Comparison of ENCODE assay signal across 11 cellular contexts in the genomic region with DNA sequence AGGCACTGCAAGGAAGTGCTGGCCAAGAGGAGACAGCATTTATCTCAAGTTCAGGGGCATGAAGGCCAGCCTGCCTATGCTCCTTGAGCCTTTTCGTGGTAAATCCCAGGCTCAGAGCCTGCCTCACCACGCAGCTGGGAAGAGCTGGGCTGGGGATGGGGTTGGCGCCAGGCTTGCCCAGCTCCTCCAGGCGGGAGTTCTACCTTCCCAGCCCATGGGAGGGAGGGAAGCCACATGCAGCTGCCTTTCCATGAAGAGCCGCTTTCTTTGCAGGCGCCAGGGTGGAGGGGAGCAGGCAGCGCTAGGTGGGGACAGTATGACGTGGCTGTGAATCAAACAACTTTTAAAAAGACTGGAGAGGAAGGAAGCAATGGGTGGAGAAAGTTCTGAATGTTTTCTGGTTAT. TPM values are rescaled to one million over a fixed set of nuclear protein-coding genes. Genes with fewer than 3 reads are reported as not detected.
DNase-seq lines count a peak whose midpoint lies in the region; ATAC-seq and TF ChIP-seq lines count a peak whose summit lies in the region.
"Had no signal": no experiment of that assay in that cellular context is flagged by ENCODE, and none has a peak within 500 bp of the region (broad histone marks: within the 10 kb centered on the region; RNA-seq: fewer than 3 reads in every experiment).

No MANE protein-coding gene starts in this region.

- TF ChIP-seq CTCF in WTC11 (IDR thresholded peaks at IDR 0.05) = no peak

- H3K4me1 Mint-ChIP-seq in WTC11 = peaks cover 25% of the 10 kb centered on the region

- H3K27me3 Mint-ChIP-seq in WTC11 (ENCODE audit: low read depth) = no peaks in the 10 kb centered on the region

- intact Hi-C loops in left cardiac atrium (cut with DNase I) = no loop called here

- DNase-seq in ELF-1 (ENCODE audit: low read depth, low spot score) (peak; percentile 44), WTC11 (ENCODE audit: low spot score) (peak; percentile 70), left cardiac atrium (peak; percentile 67), occipital lobe (lab: John Stamatoyannopoulos, UW) (peak; percentile 50)
- DNase-seq: activated naive CD4-positive, alpha-beta T cell; NCI-H187 treated with DMSO at 0.1 percent for 48 hours; pancreas had no signal

- peak; percentile 98 for ATAC-seq in WTC11
- ATAC-seq in left cardiac atrium = peak in 1 of 2 donors; percentile 94
- no peak for ATAC-seq in GM21737 (IDR thresholded peaks at IDR 0.05; ENCODE audit: unreplicated experiment)
- no peak for ATAC-seq in GM18907 (IDR thresholded peaks at IDR 0.05; ENCODE audit: unreplicated experiment)
- no peak for ATAC-seq in HG03135 (IDR thresholded peaks at IDR 0.05; ENCODE audit: unreplicated experiment)
- ATAC-seq in GM21619 (IDR thresholded peaks at IDR 0.05; ENCODE audit: unreplicated experiment) = no peak
- ATAC-seq: pancreas had no signal

- H3K9me3 Mint-ChIP-seq in WTC11 = peaks cover under 1% of the 10 kb centered on the region

- CTCF ChIA-PET in WTC11 (lab: Charles Lee) = interaction anchor here (0.5 to 3.0 kb wide), 6 partner anchors 19 to 226 kb away, joined by 3 to 12 read pairs (median 4); a partner anchor contains a TSS

- peak overlapping the region; percentile 50 for H3K27ac Mint-ChIP-seq in WTC11

- no peaks in the 10 kb centered on the region for H3K36me3 Mint-ChIP-seq in WTC11

- H3K4me3 Mint-ChIP-seq in WTC11 = peak overlapping the region; percentile 14; the same call in 1 of the 2 replicates

- POLR2A ChIA-PET in WTC11 (lab: Charles Lee) = interaction anchor here (0.9 to 1.3 kb wide), 2 partner anchors 20 to 126 kb away, joined by 3 to 9 read pairs; a partner anchor contains a TSS

TF ChIP-seq in WTC11, 78 proteins besides CTCF, POLR2A, EP300 and RAD21:
- TF ChIP-seq ESRRA (CRISPR knock-in tag; IDR thresholded peaks at IDR 0.05; ENCODE audit: borderline replicate concordance) = no peak
- TF ChIP-seq, protein P1, sequence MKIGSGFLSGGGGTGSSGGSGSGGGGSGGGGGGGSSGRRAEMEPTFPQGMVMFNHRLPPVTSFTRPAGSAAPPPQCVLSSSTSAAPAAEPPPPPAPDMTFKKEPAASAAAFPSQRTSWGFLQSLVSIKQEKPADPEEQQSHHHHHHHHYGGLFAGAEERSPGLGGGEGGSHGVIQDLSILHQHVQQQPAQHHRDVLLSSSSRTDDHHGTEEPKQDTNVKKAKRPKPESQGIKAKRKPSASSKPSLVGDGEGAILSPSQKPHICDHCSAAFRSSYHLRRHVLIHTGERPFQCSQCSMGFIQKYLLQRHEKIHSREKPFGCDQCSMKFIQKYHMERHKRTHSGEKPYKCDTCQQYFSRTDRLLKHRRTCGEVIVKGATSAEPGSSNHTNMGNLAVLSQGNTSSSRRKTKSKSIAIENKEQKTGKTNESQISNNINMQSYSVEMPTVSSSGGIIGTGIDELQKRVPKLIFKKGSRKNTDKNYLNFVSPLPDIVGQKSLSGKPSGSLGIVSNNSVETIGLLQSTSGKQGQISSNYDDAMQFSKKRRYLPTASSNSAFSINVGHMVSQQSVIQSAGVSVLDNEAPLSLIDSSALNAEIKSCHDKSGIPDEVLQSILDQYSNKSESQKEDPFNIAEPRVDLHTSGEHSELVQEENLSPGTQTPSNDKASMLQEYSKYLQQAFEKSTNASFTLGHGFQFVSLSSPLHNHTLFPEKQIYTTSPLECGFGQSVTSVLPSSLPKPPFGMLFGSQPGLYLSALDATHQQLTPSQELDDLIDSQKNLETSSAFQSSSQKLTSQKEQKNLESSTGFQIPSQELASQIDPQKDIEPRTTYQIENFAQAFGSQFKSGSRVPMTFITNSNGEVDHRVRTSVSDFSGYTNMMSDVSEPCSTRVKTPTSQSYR (CRISPR knock-in tag; IDR thresholded peaks at IDR 0.05) = no peak
- no peak for TF ChIP-seq ZNF138 (CRISPR knock-in tag; conservative IDR thresholded peaks at IDR 0.05)
- peak; percentile 51; the same call in 1 of the 2 replicates for TF ChIP-seq NFE2L1 (CRISPR knock-in tag; IDR thresholded peaks at IDR 0.05)
- no peak for TF ChIP-seq NR1H2 (CRISPR knock-in tag; IDR thresholded peaks at IDR 0.05)
- no peak for TF ChIP-seq CREM (CRISPR knock-in tag; IDR thresholded peaks at IDR 0.05)
- 0 out of 2 replicates have a peak, but pooled peaks have one; percentile 28 for TF ChIP-seq SP1 (CRISPR knock-in tag; conservative IDR thresholded peaks at IDR 0.05)
- TF ChIP-seq ZBTB21 (CRISPR knock-in tag; IDR thresholded peaks at IDR 0.05; ENCODE audit: borderline replicate concordance) = no peak
- TF ChIP-seq, protein P2, sequence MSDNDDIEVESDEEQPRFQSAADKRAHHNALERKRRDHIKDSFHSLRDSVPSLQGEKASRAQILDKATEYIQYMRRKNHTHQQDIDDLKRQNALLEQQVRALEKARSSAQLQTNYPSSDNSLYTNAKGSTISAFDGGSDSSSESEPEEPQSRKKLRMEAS (CRISPR knock-in tag; IDR thresholded peaks at IDR 0.05) = peak; percentile 51; the same call in 1 of the 2 replicates
- TF ChIP-seq TCF7 (CRISPR knock-in tag; IDR thresholded peaks at IDR 0.05; ENCODE audit: low read depth) = no peak
- no peak for TF ChIP-seq TEAD4 (CRISPR knock-in tag; IDR thresholded peaks at IDR 0.05)
- TF ChIP-seq SOX15 (CRISPR knock-in tag; IDR thresholded peaks at IDR 0.05) = no peak
- no peak for TF ChIP-seq ZNF263 (CRISPR knock-in tag; IDR thresholded peaks at IDR 0.05; ENCODE audit: low read depth)
- TF ChIP-seq, protein P3, sequence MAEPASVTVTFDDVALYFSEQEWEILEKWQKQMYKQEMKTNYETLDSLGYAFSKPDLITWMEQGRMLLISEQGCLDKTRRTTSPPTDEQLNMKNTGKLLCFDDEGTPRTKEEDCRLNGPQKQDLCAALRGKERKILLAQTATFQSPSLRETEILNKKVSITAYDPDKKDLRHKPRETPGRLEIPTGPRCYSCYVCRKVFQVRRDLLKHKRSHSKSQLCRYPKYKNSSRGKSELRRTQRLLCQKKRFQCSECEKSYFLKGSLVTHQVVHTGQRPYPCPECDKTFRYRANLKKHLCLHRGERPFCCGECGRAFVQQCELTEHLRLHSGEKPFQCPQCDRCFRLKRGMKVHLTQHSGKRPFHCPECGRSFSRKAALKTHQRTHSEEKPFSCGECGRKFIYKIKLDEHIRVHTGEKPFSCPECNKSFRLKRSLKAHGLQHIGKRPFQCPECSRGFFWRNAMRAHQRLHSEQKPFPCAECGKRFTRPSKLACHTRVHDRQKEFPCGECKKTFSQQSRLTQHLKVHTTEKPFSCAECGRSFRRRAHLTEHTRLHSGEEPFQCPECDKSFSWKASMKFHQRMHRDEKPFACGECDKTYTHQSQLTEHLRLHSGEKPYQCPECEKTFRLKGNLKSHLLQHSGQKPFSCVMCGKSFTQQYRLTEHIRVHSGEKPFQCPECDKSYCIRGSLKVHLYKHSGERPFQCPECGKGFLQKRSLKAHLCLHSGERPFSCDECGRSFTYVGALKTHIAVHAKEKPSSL (CRISPR knock-in tag; conservative IDR thresholded peaks at IDR 0.05) = no peak
- TF ChIP-seq, protein P4, sequence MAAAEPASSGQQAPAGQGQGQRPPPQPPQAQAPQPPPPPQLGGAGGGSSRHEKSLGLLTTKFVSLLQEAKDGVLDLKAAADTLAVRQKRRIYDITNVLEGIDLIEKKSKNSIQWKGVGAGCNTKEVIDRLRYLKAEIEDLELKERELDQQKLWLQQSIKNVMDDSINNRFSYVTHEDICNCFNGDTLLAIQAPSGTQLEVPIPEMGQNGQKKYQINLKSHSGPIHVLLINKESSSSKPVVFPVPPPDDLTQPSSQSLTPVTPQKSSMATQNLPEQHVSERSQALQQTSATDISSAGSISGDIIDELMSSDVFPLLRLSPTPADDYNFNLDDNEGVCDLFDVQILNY (CRISPR knock-in tag; IDR thresholded peaks at IDR 0.05) = no peak
- TF ChIP-seq ZNF232 (CRISPR knock-in tag; IDR thresholded peaks at IDR 0.05) = no peak
- no peak for TF ChIP-seq HMGA2 (CRISPR knock-in tag; IDR thresholded peaks at IDR 0.05)
TF ChIP-seq in WTC11: peak in this region for 3.

RNA-seq across cellular contexts. Expression of a gene that starts 19.5 kb away (rescaled TPM):
- total RNA-seq in WTC11 (2021) (11.8 to 16.3 TPM (median 15.5 TPM) in 3 replicates), left cardiac atrium (10 to 100 TPM; 24.3 to 37.6 TPM), occipital lobe (23.2 TPM)
